Comparison of ENCODE assay signal across 11 cellular contexts in genomic region chr2:85053802-85054201, GRCh38.
DNase-seq lines count a peak whose midpoint lies in the region; ATAC-seq, FAIRE-seq and TF ChIP-seq lines count a peak whose summit lies in the region.
"Had no signal": no experiment of that assay in that cellular context is flagged by ENCODE, and none has a peak within 500 bp of the region (broad histone marks: within the 10 kb centered on the region; RNA-seq: fewer than 3 reads in every experiment).

No MANE protein-coding gene starts in this region.

- no peak overlapping the region for H3K9ac ChIP-seq in keratinocyte (ENCODE audit: control insufficient read depth, extremely low read depth, insufficient read depth, low read length)

- peaks cover 37 to 50% (median 44%) of the 10 kb centered on the region in 3 donors for H3K4me1 Mint-ChIP-seq in T-cell

- H4K20me1 ChIP-seq in keratinocyte (ENCODE audit: control insufficient read depth, extremely low read depth, insufficient read depth, low read length) = no peaks in the 10 kb centered on the region

- H2AFZ ChIP-seq in keratinocyte (ENCODE audit: control insufficient read depth, low read length) = no peak overlapping the region

- peaks cover 11 to 17% of the 10 kb centered on the region in 2 experiments for H3K36me3 ChIP-seq in keratinocyte (ENCODE audit: control insufficient read depth in 2 of 2, extremely low read depth in 1 of 2, insufficient read depth in 2 of 2, low read length in 2 of 2)

- H3K27ac ChIP-seq in HL-60 (replicated peaks) (peak overlapping the region; percentile 50), keratinocyte (ENCODE audit: control insufficient read depth, insufficient read depth, low read length) (peak overlapping the region; percentile 2)

- peaks cover 40% of the 10 kb centered on the region for H3K36me3 Mint-ChIP-seq in T-cell

- dilution Hi-C loops in keratinocyte (cut with MboI; ENCODE audit: extremely low pct_ligation_motif_present, low sequenced_read_pairs) = no loop called here

- H3K79me2 ChIP-seq in keratinocyte (ENCODE audit: control insufficient read depth, insufficient read depth, low read length) = no peaks in the 10 kb centered on the region

- H3K4me3 Mint-ChIP-seq in T-cell = no peak overlapping the region

- POLR2A ChIA-PET in T-cell (lab: Charles Lee) = no interaction called here

- no peaks in the 10 kb centered on the region for H3K27me3 Mint-ChIP-seq in T-cell

- CTCF ChIA-PET in T-cell (lab: Charles Lee) = no interaction called here

- H3K27me3 ChIP-seq in HL-60 (ENCODE audit: insufficient read depth, poor library complexity, severe bottlenecking) = no peaks in the 10 kb centered on the region
- H3K27me3 ChIP-seq in keratinocyte (ENCODE audit: control insufficient read depth, extremely low read depth, insufficient read depth, low read length) = no peaks in the 10 kb centered on the region

- ATAC-seq in T-cell (replicated peaks in 1 of 4) = no peak
- ATAC-seq in HG03139 (IDR thresholded peaks at IDR 0.05; ENCODE audit: unreplicated experiment) = no peak
- ATAC-seq: left lobe of liver had no signal

- H3K4me1 ChIP-seq in keratinocyte (ENCODE audit: control insufficient read depth, extremely low read depth, insufficient read depth, low read length) = peaks cover 14% of the 10 kb centered on the region

- peak; percentile 35 for DNase-seq in AG10803 (ENCODE audit: low read depth)
- DNase-seq in HL-60 (ENCODE audit: low read depth in 1 of 2, low spot score in 1 of 2) = peak in 1 of 2 experiments; percentile 22
- DNase-seq in T-cell = no peak
- peak; percentile 2 for DNase-seq in keratinocyte (ENCODE audit: low read depth, low spot score)
- no peak for DNase-seq in activated effector memory CD4-positive, alpha-beta T cell treated with anti-CD3 and anti-CD28 coated beads, Interleukin-2, amount 50 U/mL, for 16 hours
- DNase-seq in medulla oblongata (ENCODE audit: extremely low spot score) = no peak
- DNase-seq in inferior parietal cortex (ENCODE audit: extremely low spot score) = no peak
- DNase-seq: DMS53; effector CD8-positive, alpha-beta T cell had no signal

- no peaks in the 10 kb centered on the region for H3K9me3 ChIP-seq in keratinocyte (ENCODE audit: control insufficient read depth, low read depth, low read length)

- peak overlapping the region; percentile 31 to 86 for H3K27ac Mint-ChIP-seq in T-cell

- H3K4me2 ChIP-seq in keratinocyte (ENCODE audit: control insufficient read depth, extremely low read depth, insufficient read depth, low read depth, low read length) = no peak overlapping the region

- TF ChIP-seq CTCF in AG10803 (conservative IDR thresholded peaks at IDR 0.05; ENCODE audit: low read length) = no peak
- TF ChIP-seq CTCF in HL-60 (IDR thresholded peaks at IDR 0.05; ENCODE audit: insufficient read depth, low read length) = no peak
- TF ChIP-seq CTCF in keratinocyte (optimal IDR thresholded peaks at IDR 0.05 in 1 of 3, IDR thresholded peaks at IDR 0.05 in 1 of 3, conservative IDR thresholded peaks at IDR 0.05 in 1 of 3; ENCODE audit: extremely low read depth in 1 of 3, insufficient read depth in 2 of 3, low read length in 3 of 3) = no peak

- no peaks in the 10 kb centered on the region for H3K9me3 Mint-ChIP-seq in T-cell

- H3K9me1 ChIP-seq in keratinocyte (ENCODE audit: control insufficient read depth, extremely low read depth, insufficient read depth, low read length) = no peaks in the 10 kb centered on the region

- peak; percentile 46 for FAIRE-seq in keratinocyte (lab: Jason Lieb, UNC)

- H3K4me3 ChIP-seq in AG10803 (ENCODE audit: low read length) (no peak overlapping the region), HL-60 (replicated peaks; ENCODE audit: insufficient read depth, low read length) (no peak overlapping the region), keratinocyte (ENCODE audit: control insufficient read depth in 2 of 3, extremely low read depth in 1 of 3, insufficient read depth in 2 of 3, low read depth in 1 of 3, low read length in 3 of 3) (no peak overlapping the region)

Comparison
In these comparisons a context has a peak if more than half of its experiments do, and no peak if none do; other contexts are left out.
1. DNase-seq: peak in AG10803 (single experiment) and keratinocyte (single experiment); none in T-cell (0 of 34), activated effector memory CD4-positive, alpha-beta T cell treated with anti-CD3 and anti-CD28 coated beads, Interleukin-2, amount 50 U/mL, for 16 hours (single experiment), medulla oblongata (single experiment) and inferior parietal cortex (single experiment).